In genomic region chr7:90433221-90433620, GRCh38 we compare ENCODE assay signal across 24 cellular contexts. TPM values are rescaled to one million over a fixed set of nuclear protein-coding genes. Genes with fewer than 3 reads are reported as not detected.
DNase-seq lines count a peak whose midpoint lies in the region; ATAC-seq, FAIRE-seq and TF ChIP-seq lines count a peak whose summit lies in the region.
"Had no signal": no experiment of that assay in that cellular context is flagged by ENCODE, and none has a peak within 500 bp of the region (broad histone marks: within the 10 kb centered on the region; RNA-seq: fewer than 3 reads in every experiment).

No MANE protein-coding gene starts in this region.

- H3K79me1 ChIP-seq in neuronal stem cell (ENCODE audit: low read depth, low read length) = no peaks in the 10 kb centered on the region

- TF ChIP-seq POLR2A in HepG2 (IDR thresholded peaks at IDR 0.05; ENCODE audit: insufficient read depth in 1 of 2, low read depth in 2 of 2, low read length in 2 of 2) = no peak
- TF ChIP-seq POLR2A in right lobe of liver (IDR thresholded peaks at IDR 0.05) = no peak

- no peak for DNase-seq in HepG2 (ENCODE audit: low spot score)
- no peak for DNase-seq in right lobe of liver
- no peak for DNase-seq in neuronal stem cell (ENCODE audit: low spot score)
- no peak for DNase-seq in kidney tubule cell (ENCODE audit: low spot score)
- DNase-seq in substantia nigra (lab: John Stamatoyannopoulos, UW) = no peak
- DNase-seq: AML-193; CD4-positive, alpha-beta T cell; H7; IMR-90; KG1; MM.1S; NCI-H2029; NCI-H524; NCI-H774; PC-9; Right ventricle myocardium superior; RPMI8226 had no signal

- H3K4me2 ChIP-seq in HepG2 (ENCODE audit: low read depth, low read length) = no peak overlapping the region
- H3K4me2 ChIP-seq in neuronal stem cell (ENCODE audit: insufficient read depth, low read length, poor library complexity, severe bottlenecking) = no peak overlapping the region
- H3K4me2 ChIP-seq: A549; BLaER1 treated with 17β-estradiol and CSF1 and Interleukin-3, amounts not matched to agents 10 nM and 100 nM; PC-9 had no signal

- H4K20me1 ChIP-seq in HepG2 (ENCODE audit: insufficient read depth, low read length) = no peaks in the 10 kb centered on the region
- H4K20me1 ChIP-seq: BLaER1 treated with 17β-estradiol and CSF1 and Interleukin-3, amounts not matched to agents 10 nM and 100 nM had no signal

- no peak overlapping the region for H3K4ac ChIP-seq in neuronal stem cell (ENCODE audit: low read length)

- H3K4me3 ChIP-seq in HepG2 (replicated peaks in 1 of 3; ENCODE audit: insufficient read depth in 1 of 3, low read depth in 2 of 3, low read length in 3 of 3) (no peak overlapping the region), right lobe of liver (no peak overlapping the region), neuronal stem cell (ENCODE audit: low read length in 2 of 2) (no peak overlapping the region)
- H3K4me3 ChIP-seq: A549, PC-9, SJSA1 had no signal

- no peak overlapping the region for H4K8ac ChIP-seq in neuronal stem cell (ENCODE audit: low read depth, low read length)

- no peak overlapping the region for H3K9ac ChIP-seq in HepG2 (ENCODE audit: insufficient read depth, low read depth, low read length)
- no peak overlapping the region for H3K9ac ChIP-seq in neuronal stem cell (ENCODE audit: low read depth, low read length, poor library complexity)
- H3K9ac ChIP-seq: BLaER1 treated with 17β-estradiol and CSF1 and Interleukin-3, amounts not matched to agents 10 nM and 100 nM had no signal

- no peak overlapping the region for H3K14ac ChIP-seq in neuronal stem cell (ENCODE audit: low read length)

- H2AK5ac ChIP-seq in neuronal stem cell (ENCODE audit: low read depth, low read length) = peak overlapping the region; percentile 6

- intact Hi-C loops in HepG2 (cut with micrococcal nuclease; ENCODE audit: unreplicated experiment) (no loop called here), right lobe of liver (cut with DNase I) (no loop called here)

- WGBS in HepG2 (ENCODE audit: low lambda C conversion rate) = 45% methylated on average over 3 of the region's 3 CpGs
- 90% methylated on average over 2 of the region's 3 CpGs for WGBS in right lobe of liver (ENCODE audit: insufficient coverage, low coverage, low lambda C conversion rate, missing lambda C conversion rate)
- no CpG with 5 or more reads among the region's 3 CpGs for WGBS in neuronal stem cell (ENCODE audit: extremely low coverage in 2 of 2, insufficient read length in 2 of 2, insufficient replicate concordance in 1 of 2), 2 donors

- TF ChIP-seq RAD21 in HepG2 (CRISPR knock-in tag; IDR thresholded peaks at IDR 0.05) = no peak

- no TSS peak for BruUV-seq in HepG2 (replicated peaks; lab: Mats Ljungman, UMichigan)

- H3K4me1 ChIP-seq in HepG2 (ENCODE audit: insufficient read depth, low read length) (no peaks in the 10 kb centered on the region), right lobe of liver (no peaks in the 10 kb centered on the region), neuronal stem cell (ENCODE audit: control insufficient read depth in 2 of 2, insufficient read depth in 1 of 2, low read depth in 1 of 2, low read length in 2 of 2) (no peaks in the 10 kb centered on the region)
- H3K4me1 ChIP-seq: A549; BLaER1 treated with 17β-estradiol and CSF1 and Interleukin-3, amounts not matched to agents 10 nM and 100 nM; SJSA1 had no signal

- 0 out of 5 replicates have a peak, but pooled peaks cover 0 to 1% of the 10 kb centered on the region in 2 experiments for H3K27me3 ChIP-seq in HepG2 (ENCODE audit: control insufficient read depth in 1 of 2, insufficient read depth in 2 of 2, low read length in 2 of 2)
- H3K27me3 ChIP-seq in right lobe of liver = no peaks in the 10 kb centered on the region
- H3K27me3 ChIP-seq in neuronal stem cell (ENCODE audit: control insufficient read depth in 3 of 3, insufficient read depth in 3 of 3, low read depth in 1 of 3, low read length in 3 of 3) = no peaks in the 10 kb centered on the region
- H3K27me3 ChIP-seq: BLaER1 treated with 17β-estradiol and CSF1 and Interleukin-3, amounts not matched to agents 10 nM and 100 nM; SJSA1 had no signal

- POLR2A ChIA-PET in HepG2 (lab: Yijun Ruan, JAX) = no interaction called here

- FAIRE-seq in HepG2 (lab: Jason Lieb, UNC) = no peak
- FAIRE-seq: A549, D721Med, G401.6 had no signal

- H2BK15ac ChIP-seq in neuronal stem cell (ENCODE audit: low read length) = no peak overlapping the region

- H3K27ac ChIP-seq in HepG2 (ENCODE audit: extremely low read length, insufficient read depth, low read length) (no peak overlapping the region), right lobe of liver (no peak overlapping the region), neuronal stem cell (replicated peaks; ENCODE audit: low read length) (no peak overlapping the region), substantia nigra (ENCODE audit: low read depth, low read length, poor library complexity, severe bottlenecking) (no peak overlapping the region)
- H3K27ac ChIP-seq: A549; BLaER1 treated with 17β-estradiol and CSF1 and Interleukin-3, amounts not matched to agents 10 nM and 100 nM; PC-9; SJSA1 had no signal

- no peak overlapping the region for H4K91ac ChIP-seq in neuronal stem cell (ENCODE audit: low read depth, low read length, poor library complexity)

- H3K9me3 ChIP-seq in HepG2 (ENCODE audit: low read length) (no peaks in the 10 kb centered on the region), right lobe of liver (no peaks in the 10 kb centered on the region), neuronal stem cell (replicated peaks in 1 of 2; ENCODE audit: control insufficient read depth in 2 of 2, insufficient read depth in 1 of 2, low read depth in 1 of 2, low read length in 2 of 2) (peaks cover 7 to 12% of the 10 kb centered on the region in 2 donors)
- H3K9me3 ChIP-seq: SJSA1 had no signal

- H3K23ac ChIP-seq in neuronal stem cell (ENCODE audit: low read depth, low read length, poor library complexity) = peak overlapping the region; percentile 47

- H3K79me2 ChIP-seq in HepG2 (ENCODE audit: insufficient read depth, low read length) = no peaks in the 10 kb centered on the region

- H2BK12ac ChIP-seq in neuronal stem cell (ENCODE audit: low read length) = no peak overlapping the region

- H3K36me3 ChIP-seq in HepG2 (replicated peaks in 1 of 2; ENCODE audit: control insufficient read depth in 1 of 2, insufficient read depth in 2 of 2, low read length in 2 of 2) = no peaks in the 10 kb centered on the region
- H3K36me3 ChIP-seq in right lobe of liver = no peaks in the 10 kb centered on the region
- no peaks in the 10 kb centered on the region for H3K36me3 ChIP-seq in neuronal stem cell (replicated peaks in 1 of 2; ENCODE audit: control insufficient read depth in 2 of 2, insufficient read depth in 2 of 2, low read length in 2 of 2)
- H3K36me3 ChIP-seq: SJSA1 had no signal

- no peak overlapping the region for H2BK120ac ChIP-seq in neuronal stem cell (ENCODE audit: low read depth, low read length)

- TF ChIP-seq CTCF in HepG2 (CRISPR knock-in tag; IDR thresholded peaks at IDR 0.05) = peak; percentile 30
- no peak for TF ChIP-seq CTCF in right lobe of liver (IDR thresholded peaks at IDR 0.05)

- H2AFZ ChIP-seq in HepG2 (ENCODE audit: low read length) = no peak overlapping the region
- H2AFZ ChIP-seq in neuronal stem cell (ENCODE audit: low read length) = no peak overlapping the region
- H2AFZ ChIP-seq: PC-9 had no signal

- CTCF ChIA-PET in HepG2 (lab: Yijun Ruan, JAX; ENCODE audit: low intra/inter-chr PET ratio, low total read pairs) = no interaction called here

- in situ Hi-C loops in HepG2 (cut with HindIII; ENCODE audit: extremely low pct_ligation_motif_present, low pct_unique_long_range_greater_than_20kb) = no loop called here

- no peak overlapping the region for H2BK5ac ChIP-seq in neuronal stem cell (ENCODE audit: low read length)

- peak; percentile 81 for ATAC-seq in HepG2
- no peak for ATAC-seq in right lobe of liver
- peak; percentile 92 for ATAC-seq in esophagus mucosa
- no peak for ATAC-seq in SK-N-SH treated with all-trans-retinoic acid at 6 μM for 48 hours

- no peak for TF ChIP-seq EP300 in HepG2 (IDR thresholded peaks at IDR 0.05; ENCODE audit: low read depth in 2 of 2, low read length in 2 of 2)
- no peak for TF ChIP-seq EP300 in HepG2 (CRISPR knock-in tag; IDR thresholded peaks at IDR 0.05; ENCODE audit: borderline replicate concordance)

- H3K18ac ChIP-seq in neuronal stem cell (ENCODE audit: low read length) = no peak overlapping the region

RNA-seq across cellular contexts. Expression of gene CLDN12, which starts 30.0 kb away (rescaled TPM):
- total RNA-seq in HepG2 (2016; rRNA removed; fragmentation: Illumina TruSeq; extraction: Trizol) = 32.0 and 44.1 TPM in 2 replicates
- 4.9 and 5.3 TPM in 2 replicates for total RNA-seq in HepG2 (2016; cell fraction: cytosol; rRNA removed; fragmentation: Illumina TruSeq; extraction: Trizol; ENCODE audit: low read depth)
- 29.0 and 43.4 TPM in 2 replicates for total RNA-seq in HepG2 (2016; cell fraction: insoluble cytoplasmic fraction; rRNA removed; fragmentation: Illumina TruSeq; extraction: Trizol)
- 14.9 and 17.1 TPM in 2 replicates for total RNA-seq in HepG2 (2016; cell fraction: membrane; rRNA removed; fragmentation: Illumina TruSeq; extraction: Trizol)
- 44.7 and 45.4 TPM in 2 replicates for total RNA-seq in HepG2 (2016; cell fraction: nucleus; rRNA removed; fragmentation: Illumina TruSeq; extraction: Trizol)
- 114 and 124 TPM in 2 replicates for polyA plus RNA-seq in HepG2 (2011; rRNA removed)
- polyA plus RNA-seq in HepG2 (2011; cell fraction: cytosol; rRNA removed) = 115 and 125 TPM in 2 replicates
- polyA plus RNA-seq in HepG2 (2011; cell fraction: nucleus; rRNA removed) = 68.0 and 100 TPM in 2 replicates
- polyA plus RNA-seq in HepG2 (2012) = 47.5 and 62.4 TPM in 2 replicates
- 1.6 and 2.6 TPM in 2 replicates for polyA plus RNA-seq in HepG2 (2016; cell fraction: cytosol; fragmentation: Illumina TruSeq; extraction: Trizol; ENCODE audit: low read depth)
- polyA plus RNA-seq in HepG2 (2016; cell fraction: insoluble cytoplasmic fraction; fragmentation: Illumina TruSeq; extraction: Trizol; ENCODE audit: low read depth) = 24.3 and 25.6 TPM in 2 replicates
- polyA plus RNA-seq in HepG2 (2016; cell fraction: membrane; fragmentation: Illumina TruSeq; extraction: Trizol; ENCODE audit: low read depth) = 5.4 and 5.7 TPM in 2 replicates
- 51.7 and 54.3 TPM in 2 replicates for polyA plus RNA-seq in HepG2 (2016; cell fraction: nucleus; fragmentation: Illumina TruSeq; extraction: Trizol; ENCODE audit: insufficient read depth, low read depth)
- polyA minus RNA-seq in HepG2 (2011; rRNA and poly(A)+ RNA removed; ENCODE audit: low replicate concordance) = 196 and 646 TPM in 2 replicates
- polyA minus RNA-seq in HepG2 (2011; cell fraction: cytosol; rRNA and poly(A)+ RNA removed) = 105 and 122 TPM in 2 replicates
- 74.0 and 90.1 TPM in 2 replicates for polyA minus RNA-seq in HepG2 (2011; cell fraction: nucleus; rRNA and poly(A)+ RNA removed)
- total RNA-seq in right lobe of liver = 10 to 100 TPM; 33.5 to 62.9 (median 45.9) TPM
- 20.7 TPM for total RNA-seq in esophagus mucosa
- polyA plus RNA-seq in neuronal stem cell (2013, experiment 1 of 2) = 25.0 TPM
- 27.1 TPM for polyA plus RNA-seq in neuronal stem cell (2013, experiment 2 of 2)

RNA-seq across cellular contexts. Expression of gene PTTG1IP2, which starts 36.2 kb away (rescaled TPM):
- not detected in 2 replicates for total RNA-seq in HepG2 (2016; rRNA removed; fragmentation: Illumina TruSeq; extraction: Trizol)
- total RNA-seq in HepG2 (2016; cell fraction: cytosol; rRNA removed; fragmentation: Illumina TruSeq; extraction: Trizol; ENCODE audit: low read depth) = not detected in 2 replicates
- not detected in 2 replicates for total RNA-seq in HepG2 (2016; cell fraction: insoluble cytoplasmic fraction; rRNA removed; fragmentation: Illumina TruSeq; extraction: Trizol)
- not detected in 2 replicates for total RNA-seq in HepG2 (2016; cell fraction: membrane; rRNA removed; fragmentation: Illumina TruSeq; extraction: Trizol)
- not detected in 2 replicates for total RNA-seq in HepG2 (2016; cell fraction: nucleus; rRNA removed; fragmentation: Illumina TruSeq; extraction: Trizol)
- not detected in 2 replicates for polyA plus RNA-seq in HepG2 (2011; rRNA removed)
- polyA plus RNA-seq in HepG2 (2011; cell fraction: cytosol; rRNA removed) = not detected in 2 replicates
- not detected in 2 replicates for polyA plus RNA-seq in HepG2 (2011; cell fraction: nucleus; rRNA removed)
- polyA plus RNA-seq in HepG2 (2012) = not detected in 2 replicates
- not detected in 2 replicates for polyA plus RNA-seq in HepG2 (2016; cell fraction: cytosol; fragmentation: Illumina TruSeq; extraction: Trizol; ENCODE audit: low read depth)
- not detected in 2 replicates for polyA plus RNA-seq in HepG2 (2016; cell fraction: insoluble cytoplasmic fraction; fragmentation: Illumina TruSeq; extraction: Trizol; ENCODE audit: low read depth)
- not detected in 2 replicates for polyA plus RNA-seq in HepG2 (2016; cell fraction: membrane; fragmentation: Illumina TruSeq; extraction: Trizol; ENCODE audit: low read depth)
- polyA plus RNA-seq in HepG2 (2016; cell fraction: nucleus; fragmentation: Illumina TruSeq; extraction: Trizol; ENCODE audit: insufficient read depth, low read depth) = not detected in 2 replicates
- polyA minus RNA-seq in HepG2 (2011; rRNA and poly(A)+ RNA removed; ENCODE audit: low replicate concordance) = not detected in 2 replicates
- polyA minus RNA-seq in HepG2 (2011; cell fraction: cytosol; rRNA and poly(A)+ RNA removed) = not detected in 2 replicates
- polyA minus RNA-seq in HepG2 (2011; cell fraction: nucleus; rRNA and poly(A)+ RNA removed) = not detected in 2 replicates
- not detected for total RNA-seq in right lobe of liver
- not detected for total RNA-seq in esophagus mucosa
- polyA plus RNA-seq in neuronal stem cell (2013, experiment 1 of 2) = not detected
- polyA plus RNA-seq in neuronal stem cell (2013, experiment 2 of 2) = not detected
- total RNA-seq: CD4-positive, alpha-beta T cell; IMR-90; PC-9; Right ventricle myocardium superior; SJSA1 had no signal
- polyA plus RNA-seq: A549, IMR-90 had no signal

Comparison
In these comparisons a context has a peak if more than half of its experiments do, and no peak if none do; other contexts are left out.
1. ATAC-seq: peak in HepG2 (single experiment) and esophagus mucosa (single experiment); none in right lobe of liver (0 of 4) and SK-N-SH treated with all-trans-retinoic acid at 6 μM for 48 hours (single experiment).